ENCODE assay signal across 23 cellular contexts in the genomic region with DNA sequence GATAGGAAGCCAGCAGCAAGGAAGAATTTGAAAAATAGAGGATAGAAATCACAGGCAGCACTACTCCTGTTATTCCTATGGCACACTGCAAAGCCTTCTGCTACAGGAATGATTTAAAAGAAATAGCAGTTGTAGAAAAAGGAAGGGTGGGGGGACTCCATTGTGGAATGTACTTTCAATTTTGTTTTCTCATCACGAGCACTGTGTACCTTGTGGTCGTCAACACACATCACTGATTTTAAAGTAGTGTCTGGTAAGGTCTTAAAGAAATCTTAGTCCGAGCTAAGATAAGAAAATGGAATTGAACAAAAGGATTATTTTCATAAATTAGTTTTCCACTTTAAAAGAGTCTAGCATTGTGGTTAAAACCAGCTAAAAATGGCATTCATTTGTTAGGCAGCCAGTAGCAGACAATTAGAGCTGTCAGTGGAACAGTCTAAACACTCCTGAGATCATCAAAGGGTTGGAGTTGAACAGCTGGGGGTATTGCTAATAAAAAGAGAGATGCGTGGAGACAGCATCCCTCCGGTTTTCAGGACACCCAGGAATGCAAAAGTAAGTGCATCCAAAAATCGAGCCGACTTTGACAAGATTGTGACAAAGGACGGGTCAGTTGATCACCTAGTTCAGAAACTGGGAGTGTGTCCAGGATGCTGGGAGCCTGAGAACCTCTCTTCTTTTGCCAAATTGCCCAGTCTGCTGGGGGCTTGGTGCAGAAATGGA.
DNase-seq lines count a peak whose midpoint lies in the region; ATAC-seq, FAIRE-seq and TF ChIP-seq lines count a peak whose summit lies in the region.
"Had no signal": no experiment of that assay in that cellular context is flagged by ENCODE, and none has a peak within 500 bp of the region (broad histone marks: within the 10 kb centered on the region; RNA-seq: fewer than 3 reads in every experiment).

No MANE protein-coding gene starts in this region.

- no peaks in the 10 kb centered on the region for H3K27me3 ChIP-seq in left ventricle myocardium inferior (ENCODE audit: low read depth)
- no peaks in the 10 kb centered on the region for H3K27me3 ChIP-seq in astrocyte (ENCODE audit: insufficient read depth, low read length)
- H3K27me3 ChIP-seq in neural cell (ENCODE audit: insufficient read depth, low read depth, low read length) = no peaks in the 10 kb centered on the region

- H3K4me2 ChIP-seq in astrocyte (ENCODE audit: low read length) (peak overlapping the region; percentile 42), neural cell (ENCODE audit: low read length) (no peak overlapping the region)
- H3K4me2 ChIP-seq: A549 had no signal

- H3K4me3 Mint-ChIP-seq in astrocyte (ENCODE audit: unreplicated experiment) = no peak overlapping the region
- H3K4me3 Mint-ChIP-seq: B cell, CD14-positive monocyte, H9 had no signal

- H3K9ac ChIP-seq in astrocyte (ENCODE audit: low read length) (no peak overlapping the region), neural cell (ENCODE audit: low read length) (no peak overlapping the region)
- H3K9ac ChIP-seq: GM23248 had no signal

- H3K9me2 ChIP-seq in neural cell (ENCODE audit: insufficient read depth, low read length) = no peaks in the 10 kb centered on the region

- TF ChIP-seq RAD21 in neural cell (conservative IDR thresholded peaks at IDR 0.05) = no peak

- no peaks in the 10 kb centered on the region for H3K27me3 Mint-ChIP-seq in astrocyte (ENCODE audit: low read depth, unreplicated experiment)
- H3K27me3 Mint-ChIP-seq: B cell had no signal

- no peak overlapping the region for H2AFZ ChIP-seq in astrocyte (ENCODE audit: low read depth, low read length)
- no peak overlapping the region for H2AFZ ChIP-seq in neural cell (ENCODE audit: low read depth, low read length)
- H2AFZ ChIP-seq: GM23248 had no signal

- ATAC-seq in left ventricle myocardium superior = peak; percentile 17
- no peak for ATAC-seq in GM21381 (IDR thresholded peaks at IDR 0.05; ENCODE audit: unreplicated experiment)
- ATAC-seq: A549, PC-3 had no signal

- H3K36me3 ChIP-seq in left ventricle myocardium inferior = peaks cover 16% of the 10 kb centered on the region
- H3K36me3 ChIP-seq in astrocyte (ENCODE audit: insufficient read depth, low read length) = no peaks in the 10 kb centered on the region
- no peaks in the 10 kb centered on the region for H3K36me3 ChIP-seq in neural cell (ENCODE audit: insufficient read depth, low read length)

- H3K9me3 Mint-ChIP-seq in astrocyte (ENCODE audit: unreplicated experiment) = peaks cover 4% of the 10 kb centered on the region
- H3K9me3 Mint-ChIP-seq: CD14-positive monocyte, H9 had no signal

- H3K4me1 ChIP-seq in left ventricle myocardium inferior (peaks cover 42% of the 10 kb centered on the region), astrocyte (ENCODE audit: insufficient read depth, low read length) (no peaks in the 10 kb centered on the region)
- H3K4me1 ChIP-seq: A549 had no signal

- H3K27ac ChIP-seq in left ventricle myocardium inferior (replicated peaks) (no peak overlapping the region), astrocyte (ENCODE audit: low read depth, low read length) (no peak overlapping the region), neural cell (ENCODE audit: low read length) (no peak overlapping the region)
- H3K27ac ChIP-seq: A549, GM23248, SK-N-MC had no signal

- intact Hi-C loops in left ventricle myocardium superior (cut with micrococcal nuclease) (no loop called here), left ventricle myocardium inferior (cut with micrococcal nuclease) (no loop called here)

- H3K4me1 Mint-ChIP-seq in astrocyte (ENCODE audit: low read depth, unreplicated experiment) = peaks cover 6% of the 10 kb centered on the region
- H3K4me1 Mint-ChIP-seq: B cell, CD14-positive monocyte had no signal

- H4K20me1 ChIP-seq in astrocyte (ENCODE audit: insufficient read depth, low read length) = no peaks in the 10 kb centered on the region
- no peaks in the 10 kb centered on the region for H4K20me1 ChIP-seq in neural cell (ENCODE audit: insufficient read depth)

- no peak overlapping the region for H3K4me3 ChIP-seq in left ventricle myocardium inferior
- H3K4me3 ChIP-seq in astrocyte (ENCODE audit: insufficient read depth, low read depth, low read length) = no peak overlapping the region
- peak overlapping the region; percentile 8 for H3K4me3 ChIP-seq in neural cell (ENCODE audit: low read length)
- H3K4me3 ChIP-seq: A549, GM23248, SK-N-MC had no signal

- H3K36me3 Mint-ChIP-seq in astrocyte (ENCODE audit: low read depth, unreplicated experiment) = peaks cover 32% of the 10 kb centered on the region
- H3K36me3 Mint-ChIP-seq: CD14-positive monocyte had no signal

- peaks cover 3% of the 10 kb centered on the region for H3F3A ChIP-seq in neural cell (ENCODE audit: insufficient read depth, low read length, poor library complexity, severe bottlenecking)

- no peak for DNase-seq in left ventricle myocardium superior
- no peak for DNase-seq in left ventricle myocardium inferior
- DNase-seq in astrocyte (ENCODE audit: low read depth) = peak; percentile 52
- DNase-seq in HT-29 (ENCODE audit: low spot score) = no peak
- DNase-seq in GDM1 (lab: John Stamatoyannopoulos, UW) = no peak
- DNase-seq: EL, GM23248, H9, IMR-90, NCI-H187, NCI-H226, NCI-H510A treated with DMSO at 0.1 percent for 48 hours, NCI-H774, PC-3, RPMI8226, SHP77 treated with DMSO at 0.1 percent for 48 hours, SW 1271 had no signal

- H3K27ac Mint-ChIP-seq in astrocyte (ENCODE audit: unreplicated experiment) = peak overlapping the region; percentile 34
- H3K27ac Mint-ChIP-seq: B cell, CD14-positive monocyte, H9 had no signal

- H3K79me2 ChIP-seq in astrocyte (ENCODE audit: insufficient read depth, low read length) (no peaks in the 10 kb centered on the region), neural cell (replicated peaks; ENCODE audit: insufficient read depth, low read length) (no peaks in the 10 kb centered on the region)

- no peaks in the 10 kb centered on the region for H3K9me3 ChIP-seq in left ventricle myocardium inferior (replicated peaks)
- H3K9me3 ChIP-seq in astrocyte (ENCODE audit: insufficient read depth, low read depth, low read length) = no peaks in the 10 kb centered on the region
- no peaks in the 10 kb centered on the region for H3K9me3 ChIP-seq in neural cell (ENCODE audit: low read length)
- H3K9me3 ChIP-seq: A549 had no signal

- no peak for TF ChIP-seq CTCF in left ventricle myocardium inferior (IDR thresholded peaks at IDR 0.05; ENCODE audit: borderline replicate concordance)
- TF ChIP-seq CTCF in astrocyte (IDR thresholded peaks at IDR 0.05; ENCODE audit: insufficient read depth, low read depth, low read length) = no peak
- TF ChIP-seq CTCF in neural cell (IDR thresholded peaks at IDR 0.05; ENCODE audit: poor library complexity, severe bottlenecking) = no peak

- no peak for FAIRE-seq in astrocyte (lab: Jason Lieb, UNC)
- FAIRE-seq: A549 had no signal

- TF ChIP-seq EP300 in neural cell (conservative IDR thresholded peaks at IDR 0.05; ENCODE audit: poor library complexity, severe bottlenecking) = no peak

TF ChIP-seq in neural cell, 6 proteins besides CTCF, POLR2A, EP300 and RAD21:
- TF ChIP-seq TAF1 (IDR thresholded peaks at IDR 0.05; ENCODE audit: low read depth) (no peak), POLR2AphosphoS5 (IDR thresholded peaks at IDR 0.05) (no peak), SMC3 (conservative IDR thresholded peaks at IDR 0.05; ENCODE audit: poor library complexity) (no peak), MXI1 (conservative IDR thresholded peaks at IDR 0.05; ENCODE audit: poor library complexity, severe bottlenecking) (no peak), EZH2 (IDR thresholded peaks at IDR 0.05; ENCODE audit: borderline replicate concordance, insufficient read depth, low read length, poor library complexity, severe bottlenecking) (no peak)
- TF ChIP-seq, protein P1, sequence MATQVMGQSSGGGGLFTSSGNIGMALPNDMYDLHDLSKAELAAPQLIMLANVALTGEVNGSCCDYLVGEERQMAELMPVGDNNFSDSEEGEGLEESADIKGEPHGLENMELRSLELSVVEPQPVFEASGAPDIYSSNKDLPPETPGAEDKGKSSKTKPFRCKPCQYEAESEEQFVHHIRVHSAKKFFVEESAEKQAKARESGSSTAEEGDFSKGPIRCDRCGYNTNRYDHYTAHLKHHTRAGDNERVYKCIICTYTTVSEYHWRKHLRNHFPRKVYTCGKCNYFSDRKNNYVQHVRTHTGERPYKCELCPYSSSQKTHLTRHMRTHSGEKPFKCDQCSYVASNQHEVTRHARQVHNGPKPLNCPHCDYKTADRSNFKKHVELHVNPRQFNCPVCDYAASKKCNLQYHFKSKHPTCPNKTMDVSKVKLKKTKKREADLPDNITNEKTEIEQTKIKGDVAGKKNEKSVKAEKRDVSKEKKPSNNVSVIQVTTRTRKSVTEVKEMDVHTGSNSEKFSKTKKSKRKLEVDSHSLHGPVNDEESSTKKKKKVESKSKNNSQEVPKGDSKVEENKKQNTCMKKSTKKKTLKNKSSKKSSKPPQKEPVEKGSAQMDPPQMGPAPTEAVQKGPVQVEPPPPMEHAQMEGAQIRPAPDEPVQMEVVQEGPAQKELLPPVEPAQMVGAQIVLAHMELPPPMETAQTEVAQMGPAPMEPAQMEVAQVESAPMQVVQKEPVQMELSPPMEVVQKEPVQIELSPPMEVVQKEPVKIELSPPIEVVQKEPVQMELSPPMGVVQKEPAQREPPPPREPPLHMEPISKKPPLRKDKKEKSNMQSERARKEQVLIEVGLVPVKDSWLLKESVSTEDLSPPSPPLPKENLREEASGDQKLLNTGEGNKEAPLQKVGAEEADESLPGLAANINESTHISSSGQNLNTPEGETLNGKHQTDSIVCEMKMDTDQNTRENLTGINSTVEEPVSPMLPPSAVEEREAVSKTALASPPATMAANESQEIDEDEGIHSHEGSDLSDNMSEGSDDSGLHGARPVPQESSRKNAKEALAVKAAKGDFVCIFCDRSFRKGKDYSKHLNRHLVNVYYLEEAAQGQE (IDR thresholded peaks at IDR 0.05; ENCODE audit: borderline replicate concordance) = no peak
TF ChIP-seq in neural cell: peak in this region for 0.
